ENCODE assay signal across 20 cellular contexts in genomic region chr1:20336105-20336605, GRCh38. TPM values are rescaled to one million over a fixed set of nuclear protein-coding genes. Genes with fewer than 3 reads are reported as not detected.
"Had no signal": no experiment of that assay in that cellular context is flagged by ENCODE, and none has a peak within 500 bp of the region (broad histone marks: within the 10 kb centered on the region; RNA-seq: fewer than 3 reads in every experiment).

No MANE protein-coding gene starts in this region.

- ATAC-seq: heart left ventricle, sciatic nerve had no signal

- H3K4me3 ChIP-seq: colonic mucosa, heart left ventricle, stomach had no signal

- H3K27me3 ChIP-seq: colonic mucosa had no signal

- H3K36me3 ChIP-seq: colonic mucosa, heart left ventricle, stomach had no signal

- DNase-seq: colonic mucosa; effector CD4-positive, alpha-beta T cell; foreskin melanocyte; heart left ventricle; hippocampal formation; kidney glomerular epithelial cell; mesendoderm; naive B cell; stimulated activated CD4-positive, alpha-beta T cell treated with anti-CD3 and anti-CD28 coated beads, Interleukin-2, amount 100 ng/mL, for 24 hours; stimulated activated naive CD4-positive, alpha-beta T cell; stomach; substantia nigra; trophoblast cell had no signal

- H3K27ac ChIP-seq: colonic mucosa, heart left ventricle, stomach had no signal

- H3K9me3 ChIP-seq: colonic mucosa, heart left ventricle, stomach had no signal

- H3K4me1 ChIP-seq: colonic mucosa, heart left ventricle, stomach had no signal

RNA-seq across cellular contexts. Expression of gene VWA5B1, which starts 45.5 kb away (rescaled TPM):
- total RNA-seq: dermis microvascular lymphatic vessel endothelial cell, liver, lung microvascular endothelial cell, omental fat pad, pulmonary artery endothelial cell, sciatic nerve, stomach had no signal
- polyA plus RNA-seq: esophagus, liver, stomach had no signal
